9 cellular contexts compared by ENCODE assay signal in the genomic region with DNA sequence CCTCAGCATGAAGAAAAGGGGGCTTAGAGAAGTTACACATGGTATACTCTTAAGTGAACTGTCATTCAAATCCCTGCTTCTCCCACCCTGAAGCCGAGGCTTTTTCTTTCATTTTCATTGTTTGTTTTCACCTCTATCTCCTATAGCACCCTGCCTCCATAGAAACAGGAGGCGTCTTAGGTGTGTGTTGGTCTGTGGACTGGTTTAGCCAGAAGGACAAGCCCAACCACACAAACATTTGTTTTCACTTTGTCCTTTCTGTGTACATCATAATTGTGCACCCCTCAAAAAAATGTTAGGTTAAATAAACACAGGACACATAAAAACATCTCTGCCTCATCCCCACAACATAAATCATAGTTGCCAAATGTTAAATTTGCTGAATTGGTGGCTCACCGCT.
DNase-seq lines count a peak whose midpoint lies in the region; ATAC-seq and TF ChIP-seq lines count a peak whose summit lies in the region.
"Had no signal": no experiment of that assay in that cellular context is flagged by ENCODE, and none has a peak within 500 bp of the region (broad histone marks: within the 10 kb centered on the region; RNA-seq: fewer than 3 reads in every experiment).

No MANE protein-coding gene starts in this region.

- TF ChIP-seq CTCF in HFF-Myc (IDR thresholded peaks at IDR 0.05; ENCODE audit: low read depth, low read length, missing control alignments) (no peak), RWPE1 (conservative IDR thresholded peaks at IDR 0.05; ENCODE audit: low read depth) (no peak)

- CTCF ChIA-PET in RWPE1 (lab: Yijun Ruan, JAX) = no interaction called here

- no peak overlapping the region for H3K27ac ChIP-seq in RWPE1

- peak; percentile 40 for DNase-seq in DMS153 treated with DMSO at 0.1 percent for 48 hours (lab: John Stamatoyannopoulos, UW; ENCODE audit: unreplicated experiment)
- peak; percentile 35 for DNase-seq in HFF-Myc (ENCODE audit: extremely low read depth, low read depth)
- DNase-seq in RWPE1 (ENCODE audit: low spot score) = peak; percentile 4
- DNase-seq in left kidney (ENCODE audit: low read depth, low spot score) = peak; percentile 61
- DNase-seq in NCI-H446 treated with DMSO at 0.1 percent for 48 hours (lab: John Stamatoyannopoulos, UW) = no peak
- no peak for DNase-seq in activated effector memory CD4-positive, alpha-beta T cell treated with Interleukin-2 at 50 U/mL for 16 hours
- DNase-seq in middle frontal gyrus (ENCODE audit: extremely low spot score, low spot score) = no peak
- DNase-seq: stimulated activated CD4-positive, alpha-beta T cell treated with anti-CD3 and anti-CD28 coated beads, Interleukin-2, amount 100 ng/mL, for 48 hours had no signal

- POLR2A ChIA-PET in RWPE1 (lab: Yijun Ruan, JAX; ENCODE audit: low non-redundant PET) = no interaction called here

- H3K4me3 ChIP-seq in HFF-Myc (replicated peaks; ENCODE audit: low read depth, low read length) = no peak overlapping the region

- no peak for ATAC-seq in HG03095 (IDR thresholded peaks at IDR 0.05; ENCODE audit: unreplicated experiment)

Comparison
In these comparisons a context has a peak if more than half of its experiments do, and no peak if none do; other contexts are left out.
1. DNase-seq: peak in DMS153 treated with DMSO at 0.1 percent for 48 hours (single experiment), HFF-Myc (single experiment), RWPE1 (single experiment) and left kidney (single experiment); none in NCI-H446 treated with DMSO at 0.1 percent for 48 hours (single experiment), activated effector memory CD4-positive, alpha-beta T cell treated with Interleukin-2 at 50 U/mL for 16 hours (single experiment) and middle frontal gyrus (single experiment).